In the genomic region with DNA sequence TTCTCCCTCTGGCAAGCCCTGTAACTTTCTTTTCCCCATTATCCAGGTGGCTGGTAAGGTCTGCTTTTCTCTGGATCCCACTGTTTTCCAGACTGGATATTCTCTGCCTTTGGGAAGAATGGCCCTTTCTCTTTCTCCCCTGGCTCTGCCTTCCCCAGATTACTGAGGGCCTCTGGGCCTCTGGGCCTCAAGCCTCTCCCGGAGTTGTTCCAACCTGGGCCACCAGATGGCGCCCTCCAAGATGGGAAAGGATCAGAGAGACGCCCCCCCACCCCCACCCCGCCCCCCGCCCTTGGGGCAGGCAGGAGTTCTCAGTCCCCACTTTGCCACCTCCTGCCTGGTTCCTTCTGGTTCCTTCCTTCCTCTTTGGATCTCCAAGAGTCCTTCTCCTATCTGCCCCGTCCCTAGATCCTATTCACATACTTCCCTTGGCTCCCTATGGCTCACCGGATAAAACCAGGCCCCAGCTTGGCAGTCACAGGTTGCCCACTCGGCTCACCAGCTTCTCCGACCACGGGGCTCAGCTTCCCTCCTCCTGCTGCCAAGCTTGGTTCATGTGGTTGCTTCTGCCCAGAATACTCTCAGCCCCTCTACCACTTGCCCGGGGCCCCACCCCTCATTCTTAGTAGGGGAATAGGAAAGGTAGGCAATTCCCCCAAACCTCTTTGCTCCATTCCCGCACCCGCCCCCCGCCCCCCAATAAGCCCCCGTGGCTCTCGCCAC, we compare ENCODE assay signal across 8 cellular contexts. TPM values are rescaled to one million over a fixed set of nuclear protein-coding genes. Genes with fewer than 3 reads are reported as not detected.
DNase-seq lines count a peak whose midpoint lies in the region; ATAC-seq and TF ChIP-seq lines count a peak whose summit lies in the region.

No MANE protein-coding gene starts in this region.

- H3K4me1 Mint-ChIP-seq in CD14-positive monocyte, result peaks cover 26% of the 10 kb centered on the region
- peaks cover 11% of the 10 kb centered on the region for H3K4me1 Mint-ChIP-seq in activated T-helper 2 cell treated with anti-CD3 and anti-CD28 coated beads, Interferon-gamma antibody, Interleukin-2, Interleukin-4, amounts not matched to agents 10 μg/mL and 5 μg/mL and 100 μg/mL, durations not matched to agents 14 hours and 24 hours and 36 hours (ENCODE audit: low read depth)
- peaks cover 29% of the 10 kb centered on the region for H3K4me1 Mint-ChIP-seq in osteocyte (ENCODE audit: unreplicated experiment)

- H3K27ac ChIP-seq in Peyer's patch (no peak overlapping the region), thoracic aorta (no peak overlapping the region)

- H3K4me3 Mint-ChIP-seq in CD14-positive monocyte, result peak overlapping the region; percentile 44 to 91
- H3K4me3 Mint-ChIP-seq in activated T-helper 2 cell treated with anti-CD3 and anti-CD28 coated beads, Interferon-gamma antibody, Interleukin-2, Interleukin-4, amounts not matched to agents 10 μg/mL and 5 μg/mL and 100 μg/mL, durations not matched to agents 14 hours and 24 hours and 36 hours (ENCODE audit: low read depth), result no peak overlapping the region
- peak overlapping the region; percentile 86 for H3K4me3 Mint-ChIP-seq in osteocyte (ENCODE audit: unreplicated experiment)

- TF ChIP-seq CTCF in CD14-positive monocyte (IDR thresholded peaks at IDR 0.05) (peak; percentile 96), Peyer's patch (IDR thresholded peaks at IDR 0.05) (peak; percentile 17 to 93 (median 47)), foreskin fibroblast (IDR thresholded peaks at IDR 0.05; ENCODE audit: low read depth, low read length) (peak; percentile 40), osteocyte (IDR thresholded peaks at IDR 0.05) (peak; percentile 93), thoracic aorta (IDR thresholded peaks at IDR 0.05) (peak; percentile 86)

- H3K4me3 ChIP-seq in Peyer's patch (no peak overlapping the region), foreskin fibroblast (ENCODE audit: low read depth in 1 of 2, low read length in 2 of 2) (no peak overlapping the region), thoracic aorta (no peak overlapping the region)

- H3K27me3 ChIP-seq in Peyer's patch, result no peaks in the 10 kb centered on the region
- H3K27me3 ChIP-seq in thoracic aorta (replicated peaks; ENCODE audit: insufficient read depth), result peaks cover 6% of the 10 kb centered on the region

- H3K4me1 ChIP-seq in Peyer's patch (peaks cover 0 to 25% (median 12%) of the 10 kb centered on the region in 4 donors), thoracic aorta (ENCODE audit: control insufficient read depth in 1 of 2, low read depth in 2 of 2) (peaks cover 21 to 26% of the 10 kb centered on the region in 2 donors)

- H3K36me3 Mint-ChIP-seq in CD14-positive monocyte (peaks cover 34 to 42% of the 10 kb centered on the region in 2 donors), osteocyte (ENCODE audit: unreplicated experiment) (peaks cover 7% of the 10 kb centered on the region)
- H3K36me3 Mint-ChIP-seq in activated T-helper 2 cell treated with anti-CD3 and anti-CD28 coated beads, Interferon-gamma antibody, Interleukin-2, Interleukin-4, amounts not matched to agents 10 μg/mL and 5 μg/mL and 100 μg/mL, durations not matched to agents 14 hours and 24 hours and 36 hours (ENCODE audit: low read depth), result peaks cover 29% of the 10 kb centered on the region

- H3K9me3 ChIP-seq in Peyer's patch (no peaks in the 10 kb centered on the region), thoracic aorta (no peaks in the 10 kb centered on the region)

- ATAC-seq in thoracic aorta (ENCODE audit: insufficient number of reproducible peaks, low FRiP score, low read depth) (no peak), HG02885 (IDR thresholded peaks at IDR 0.05; ENCODE audit: poor library complexity, unreplicated experiment) (no peak)

- intact Hi-C loops in CD14-positive monocyte (cut with micrococcal nuclease), result loop anchor here in 1 of 2 donors (10.0 kb wide), 1 partner anchor 76 kb away; a partner anchor contains a TSS
- intact Hi-C loops in activated T-helper 2 cell treated with anti-CD3 and anti-CD28 coated beads, Interferon-gamma antibody, Interleukin-2, Interleukin-4, amounts not matched to agents 10 μg/mL and 5 μg/mL and 100 μg/mL, durations not matched to agents 14 hours and 24 hours and 36 hours (cut with micrococcal nuclease), result loop anchor here (10.0 kb wide), 2 partner anchors 76 to 624 kb away; a partner anchor contains a TSS

- TF ChIP-seq POLR2A in Peyer's patch (IDR thresholded peaks at IDR 0.05), result no peak

- CTCF ChIA-PET in HEK293T (lab: Yijun Ruan, JAX), result interaction anchor here (0.6 to 1.2 kb wide), 9 partner anchors 9 to 207 kb away, joined by 3 to 4 read pairs (median 3); a partner anchor contains a TSS

- POLR2A ChIA-PET in HEK293T (lab: Yijun Ruan, JAX), result interaction anchor here (1.2 to 2.1 kb wide), 3 partner anchors 9 to 29 kb away, joined by 3 to 16 read pairs (median 6); a partner anchor contains a TSS

- peaks cover 0 to 31% (median 0%) of the 10 kb centered on the region in 3 donors for H3K36me3 ChIP-seq in Peyer's patch
- peaks cover 23% of the 10 kb centered on the region for H3K36me3 ChIP-seq in thoracic aorta

- H3K9me3 Mint-ChIP-seq in CD14-positive monocyte (peaks cover 0 to 17% (median 8%) of the 10 kb centered on the region in 7 donors), osteocyte (ENCODE audit: unreplicated experiment) (no peaks in the 10 kb centered on the region)
- H3K9me3 Mint-ChIP-seq in activated T-helper 2 cell treated with anti-CD3 and anti-CD28 coated beads, Interferon-gamma antibody, Interleukin-2, Interleukin-4, amounts not matched to agents 10 μg/mL and 5 μg/mL and 100 μg/mL, durations not matched to agents 14 hours and 24 hours and 36 hours, result no peaks in the 10 kb centered on the region

- H3K27me3 Mint-ChIP-seq in CD14-positive monocyte (ENCODE audit: low read depth in 3 of 3) (peaks cover 47 to 55% (median 53%) of the 10 kb centered on the region in 3 donors), osteocyte (ENCODE audit: unreplicated experiment) (peaks cover 18% of the 10 kb centered on the region)
- H3K27me3 Mint-ChIP-seq in activated T-helper 2 cell treated with anti-CD3 and anti-CD28 coated beads, Interferon-gamma antibody, Interleukin-2, Interleukin-4, amounts not matched to agents 10 μg/mL and 5 μg/mL and 100 μg/mL, durations not matched to agents 14 hours and 24 hours and 36 hours (ENCODE audit: low read depth), result peaks cover 33% of the 10 kb centered on the region

- DNase-seq in CD14-positive monocyte (ENCODE audit: low spot score), result peak; percentile 61
- DNase-seq in HEK293T (ENCODE audit: extremely low spot score), result peak; percentile 82
- DNase-seq in Peyer's patch, result peak; percentile 72 to 89 (median 83)
- DNase-seq in activated T-helper 2 cell treated with anti-CD3 and anti-CD28 coated beads, Interferon-gamma antibody, Interleukin-2, Interleukin-4, amounts not matched to agents 10 μg/mL and 5 μg/mL and 100 μg/mL, durations not matched to agents 14 hours and 24 hours and 36 hours (ENCODE audit: low spot score), result peak; percentile 61
- peak; percentile 36 to 81 for DNase-seq in foreskin fibroblast
- peak; percentile 94 for DNase-seq in osteocyte (ENCODE audit: extremely low spot score, unreplicated experiment)
- DNase-seq in thoracic aorta (ENCODE audit: low spot score), result peak; percentile 37

- H3K27ac Mint-ChIP-seq in CD14-positive monocyte, result peak overlapping the region in 4 of 7 donors; percentile 40 to 79 (median 52)
- no peak overlapping the region for H3K27ac Mint-ChIP-seq in activated T-helper 2 cell treated with anti-CD3 and anti-CD28 coated beads, Interferon-gamma antibody, Interleukin-2, Interleukin-4, amounts not matched to agents 10 μg/mL and 5 μg/mL and 100 μg/mL, durations not matched to agents 14 hours and 24 hours and 36 hours
- H3K27ac Mint-ChIP-seq in osteocyte (ENCODE audit: unreplicated experiment), result peak overlapping the region; percentile 91

TF ChIP-seq in HEK293T, 16 proteins besides CTCF, POLR2A, EP300 and RAD21:
- no peak for TF ChIP-seq FOXA1 (IDR thresholded peaks at IDR 0.05)
- TF ChIP-seq FOXK2 (IDR thresholded peaks at IDR 0.05), result no peak
- TF ChIP-seq SP1 (IDR thresholded peaks at IDR 0.05), result no peak
- no peak for TF ChIP-seq SUZ12 (IDR thresholded peaks at IDR 0.05)
- TF ChIP-seq ARNT (IDR thresholded peaks at IDR 0.05), result no peak
- TF ChIP-seq CTBP1 (IDR thresholded peaks at IDR 0.05; ENCODE audit: borderline replicate concordance), result no peak
- TF ChIP-seq ELF4 (IDR thresholded peaks at IDR 0.05), result no peak
- no peak for TF ChIP-seq FOXM1 (IDR thresholded peaks at IDR 0.05; ENCODE audit: borderline replicate concordance)
- no peak for TF ChIP-seq BHLHE40 (IDR thresholded peaks at IDR 0.05; ENCODE audit: borderline replicate concordance)
- TF ChIP-seq ZNF384 (IDR thresholded peaks at IDR 0.05), result no peak

RNA-seq across cellular contexts. Expression of a gene that starts 13.0 kb away (rescaled TPM):
- 1 to 10 TPM; 1.5 to 1.8 TPM for polyA plus RNA-seq in CD14-positive monocyte
- total RNA-seq in Peyer's patch, result 10 to 100 TPM in 3 of 4 donors, 1 to 10 TPM in 1; 5.0 to 43.8 (median 23.1) TPM
- total RNA-seq in activated T-helper 2 cell treated with anti-CD3 and anti-CD28 coated beads, Interferon-gamma antibody, Interleukin-2, Interleukin-4, amounts not matched to agents 10 μg/mL and 5 μg/mL and 100 μg/mL, durations not matched to agents 14 hours and 24 hours and 36 hours, result 4.9 and 6.6 TPM in 2 replicates
- total RNA-seq in osteocyte, result 4.5 and 7.0 TPM in 2 replicates
- 10 to 100 TPM in 1 of 2 donors, 1 to 10 TPM in 1; 5.4 to 16.3 TPM for total RNA-seq in thoracic aorta

RNA-seq across cellular contexts. Expression of a gene that starts 25.8 kb away (rescaled TPM):
- 1 to 10 TPM; 1.6 to 2.3 TPM for polyA plus RNA-seq in CD14-positive monocyte
- 10 to 100 TPM; 21.5 to 84.2 (median 49.0) TPM for total RNA-seq in Peyer's patch
- total RNA-seq in activated T-helper 2 cell treated with anti-CD3 and anti-CD28 coated beads, Interferon-gamma antibody, Interleukin-2, Interleukin-4, amounts not matched to agents 10 μg/mL and 5 μg/mL and 100 μg/mL, durations not matched to agents 14 hours and 24 hours and 36 hours, result 18.3 and 18.9 TPM in 2 replicates
- 13.0 and 15.1 TPM in 2 replicates for total RNA-seq in osteocyte
- 10 to 100 TPM; 22.2 to 23.6 TPM for total RNA-seq in thoracic aorta

RNA-seq across cellular contexts. Expression of a gene that starts 28.7 kb away (rescaled TPM):
- polyA plus RNA-seq in CD14-positive monocyte, result 1 to 10 TPM; 2.1 to 2.6 TPM
- total RNA-seq in Peyer's patch (100 to 1,000 TPM; 113 to 512 (median 193) TPM), osteocyte (123 and 135 TPM in 2 replicates), thoracic aorta (100 to 1,000 TPM; 194 to 250 TPM)
- total RNA-seq in activated T-helper 2 cell treated with anti-CD3 and anti-CD28 coated beads, Interferon-gamma antibody, Interleukin-2, Interleukin-4, amounts not matched to agents 10 μg/mL and 5 μg/mL and 100 μg/mL, durations not matched to agents 14 hours and 24 hours and 36 hours, result 104 and 108 TPM in 2 replicates

RNA-seq across cellular contexts. Expression of a gene that starts 50.6 kb away (rescaled TPM):
- polyA plus RNA-seq in CD14-positive monocyte, result 1 to 10 TPM in 1 of 2 donors, under 1 TPM in 1; 0.14 to 1.1 TPM
- total RNA-seq in Peyer's patch, result under 1 TPM in 1 of 4 donors, not detected in 3; 0.57 TPM
- total RNA-seq in activated T-helper 2 cell treated with anti-CD3 and anti-CD28 coated beads, Interferon-gamma antibody, Interleukin-2, Interleukin-4, amounts not matched to agents 10 μg/mL and 5 μg/mL and 100 μg/mL, durations not matched to agents 14 hours and 24 hours and 36 hours, result 0.37 and 0.50 TPM in 2 replicates
- 0.32 TPM in 1 of 2 replicates, not detected in the other for total RNA-seq in osteocyte
- not detected for total RNA-seq in thoracic aorta

Comparison
In these comparisons a context has a peak if more than half of its experiments do, and no peak if none do; other contexts are left out.
1. DNase-seq: peak in every context shown above with its lines; median percentile 94 in osteocyte; 83 in Peyer's patch; 82 in HEK293T; 61 in CD14-positive monocyte; 61 in activated T-helper 2 cell treated with anti-CD3 and anti-CD28 coated beads, Interferon-gamma antibody, Interleukin-2, Interleukin-4, amounts not matched to agents 10 μg/mL and 5 μg/mL and 100 μg/mL, durations not matched to agents 14 hours and 24 hours and 36 hours; 58 in foreskin fibroblast; 37 in thoracic aorta.
2. CTCF ChIP-seq: peak in every context shown above with its lines; median percentile 96 in CD14-positive monocyte; 93 in osteocyte; 86 in thoracic aorta; 47 in Peyer's patch; 40 in foreskin fibroblast.